29 cellular contexts compared by ENCODE assay signal in the genomic region with DNA sequence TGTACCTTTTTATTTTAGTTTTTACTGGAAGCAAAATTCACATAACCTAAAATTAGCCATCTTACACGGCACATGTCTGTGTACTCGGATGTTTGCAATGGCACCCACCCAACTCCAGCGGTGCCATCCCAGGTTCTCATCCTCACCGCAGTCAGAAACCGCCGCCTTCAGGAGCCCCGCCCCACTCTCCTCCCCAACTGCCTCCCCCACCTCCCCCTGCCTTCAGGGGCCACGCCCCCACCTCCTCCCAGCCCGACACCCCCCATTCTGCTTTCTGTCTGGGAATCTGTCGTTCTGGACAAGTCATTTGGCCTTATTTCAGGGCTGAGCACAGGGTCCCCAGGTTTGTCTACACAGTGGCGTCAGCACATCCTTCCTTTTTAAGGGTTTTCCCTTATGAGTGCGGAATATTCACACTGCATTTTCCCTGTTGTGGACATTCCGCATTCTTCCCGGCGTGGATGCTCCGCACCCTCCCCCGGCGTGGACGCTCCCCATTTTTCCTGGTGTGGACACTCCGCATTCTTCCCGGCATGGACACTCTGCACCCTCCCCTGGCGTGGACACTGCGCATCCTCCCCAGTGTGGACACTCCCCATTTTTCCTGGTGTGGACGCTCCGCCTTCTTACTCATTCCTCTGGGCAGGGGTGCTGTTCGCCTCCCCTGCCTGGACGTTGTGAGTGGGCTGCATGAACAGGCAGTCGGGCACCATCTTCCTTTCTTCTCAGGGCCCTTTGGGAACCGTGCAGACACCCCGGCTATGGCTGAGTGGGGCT.
DNase-seq lines count a peak whose midpoint lies in the region; ATAC-seq and TF ChIP-seq lines count a peak whose summit lies in the region.
"Had no signal": no experiment of that assay in that cellular context is flagged by ENCODE, and none has a peak within 500 bp of the region (broad histone marks: within the 10 kb centered on the region; RNA-seq: fewer than 3 reads in every experiment).

No MANE protein-coding gene starts in this region.

- CTCF ChIA-PET in HEK293 (lab: Yijun Ruan, JAX) = interaction anchor here (0.6 kb wide), 1 partner anchor 145 kb away, joined by 5 read pairs; no protein-coding TSS in a partner anchor

- no peaks in the 10 kb centered on the region for H3K27me3 Mint-ChIP-seq in chondrocyte (ENCODE audit: low read depth)
- H3K27me3 Mint-ChIP-seq: activated naive CD8-positive, alpha-beta T cell had no signal

- POLR2A ChIA-PET in HEK293 (lab: Yijun Ruan, JAX) = no interaction called here

- H3K27ac Mint-ChIP-seq in chondrocyte (ENCODE audit: unreplicated experiment) = no peak overlapping the region
- H3K27ac Mint-ChIP-seq: activated naive CD8-positive, alpha-beta T cell; CD14-positive monocyte; HFFc6; T-helper 2 cell treated with Interferon-gamma antibody and Interleukin-4, amounts not matched to agents 5 μg/mL and 100 μg/mL, for 36 hours had no signal

- peak; percentile 68 for DNase-seq in chondrocyte (ENCODE audit: low spot score)
- peak in 1 of 2 donors; percentile 68 for DNase-seq in left lung
- DNase-seq in upper lobe of right lung = no peak
- no peak for DNase-seq in mesenteric fat pad (ENCODE audit: low spot score)
- DNase-seq: activated CD4-positive, alpha-beta T cell treated with anti-CD3 and anti-CD28 coated beads for 4 hours; activated effector memory CD4-positive, alpha-beta T cell treated with Interleukin-2 at 50 U/mL for 16 hours; activated T-cell treated with anti-CD3 and anti-CD28 coated beads for 4 hours; anterior cingulate cortex; caudate nucleus; DND-41; esophagus squamous epithelium; foreskin melanocyte; HFFc6; midbrain; naive thymus-derived CD8-positive, alpha-beta T cell; NCI-H1105; NCI-H510A treated with DMSO at 0.1 percent for 48 hours; NK-92 treated with Interleukin-12 subunit alpha and Interleukin-12 subunit beta, amount 100 ng/mL, for 24 hours; SHP77 treated with DMSO at 0.1 percent for 48 hours; spleen; stimulated activated CD4-positive, alpha-beta T cell treated with anti-CD3 and anti-CD28 coated beads, Interleukin-2, amount 100 ng/mL, for 48 hours had no signal

- H3K27ac ChIP-seq in HEK293 (ENCODE audit: extremely low read depth, low read depth, low read length) = no peak overlapping the region
- peak overlapping the region in 1 of 2 donors; percentile 55 for H3K27ac ChIP-seq in left lung
- H3K27ac ChIP-seq in upper lobe of right lung = no peak overlapping the region
- H3K27ac ChIP-seq: hepatocyte, spleen had no signal

- no peaks in the 10 kb centered on the region for H3K9me3 ChIP-seq in HEK293 (ENCODE audit: control insufficient read depth, insufficient read depth, low read depth, low read length)
- H3K9me3 ChIP-seq in left lung = no peaks in the 10 kb centered on the region
- H3K9me3 ChIP-seq in upper lobe of right lung = no peaks in the 10 kb centered on the region
- H3K9me3 ChIP-seq: esophagus squamous epithelium, spleen, upper lobe of left lung had no signal

- H3K4me3 ChIP-seq in HEK293 (ENCODE audit: low read depth, low read length) (no peak overlapping the region), left lung (no peak overlapping the region), upper lobe of right lung (no peak overlapping the region)
- H3K4me3 ChIP-seq: esophagus squamous epithelium, hepatocyte, spleen, upper lobe of left lung had no signal

- TF ChIP-seq CTCF in HEK293 (tag by site-specific recombination; IDR thresholded peaks at IDR 0.05) (no peak), chondrocyte (IDR thresholded peaks at IDR 0.05) (no peak), left lung (IDR thresholded peaks at IDR 0.05) (no peak), upper lobe of right lung (IDR thresholded peaks at IDR 0.05) (no peak)

- peaks cover 0 to 5% of the 10 kb centered on the region in 2 donors for H3K27me3 ChIP-seq in left lung
- H3K27me3 ChIP-seq in upper lobe of right lung = no peaks in the 10 kb centered on the region
- H3K27me3 ChIP-seq: hepatocyte, upper lobe of left lung had no signal

- H3K36me3 ChIP-seq in HEK293 (ENCODE audit: control insufficient read depth in 2 of 2, insufficient read depth in 1 of 2, low read length in 2 of 2) (no peaks in the 10 kb centered on the region), left lung (no peaks in the 10 kb centered on the region), upper lobe of right lung (no peaks in the 10 kb centered on the region)
- H3K36me3 ChIP-seq: esophagus squamous epithelium, spleen, upper lobe of left lung had no signal

- ATAC-seq in left lung = peak; percentile 43
- peak; percentile 6 for ATAC-seq in upper lobe of right lung
- no peak for ATAC-seq in HG02870 (IDR thresholded peaks at IDR 0.05; ENCODE audit: unreplicated experiment)
- ATAC-seq in HG03521 (IDR thresholded peaks at IDR 0.05; ENCODE audit: unreplicated experiment) = no peak
- ATAC-seq: naive thymus-derived CD8-positive, alpha-beta T cell had no signal

- H3K36me3 Mint-ChIP-seq in chondrocyte (ENCODE audit: low read depth) = no peaks in the 10 kb centered on the region
- H3K36me3 Mint-ChIP-seq: activated naive CD8-positive, alpha-beta T cell; CD14-positive monocyte; naive thymus-derived CD8-positive, alpha-beta T cell had no signal

- no peaks in the 10 kb centered on the region for H3K9me3 Mint-ChIP-seq in chondrocyte (ENCODE audit: low read depth)
- H3K9me3 Mint-ChIP-seq: CD14-positive monocyte; HFFc6; naive thymus-derived CD8-positive, alpha-beta T cell; T-helper 2 cell treated with Interferon-gamma antibody and Interleukin-4, amounts not matched to agents 5 μg/mL and 100 μg/mL, for 36 hours had no signal

- intact Hi-C loops in left lung (cut with DNase I) = no loop called here
- intact Hi-C loops in upper lobe of right lung (cut with DNase I) = no loop called here

- peaks cover 12% of the 10 kb centered on the region for H3K4me1 Mint-ChIP-seq in chondrocyte (ENCODE audit: low read depth)
- H3K4me1 Mint-ChIP-seq: CD14-positive monocyte had no signal

- no peak overlapping the region for H3K4me3 Mint-ChIP-seq in chondrocyte (ENCODE audit: unreplicated experiment)
- H3K4me3 Mint-ChIP-seq: activated naive CD8-positive, alpha-beta T cell; CD14-positive monocyte; HFFc6; naive thymus-derived CD8-positive, alpha-beta T cell; T-helper 2 cell treated with Interferon-gamma antibody and Interleukin-4, amounts not matched to agents 5 μg/mL and 100 μg/mL, for 36 hours had no signal

- H3K4me1 ChIP-seq in HEK293 (ENCODE audit: control insufficient read depth, insufficient read depth, low read length) (no peaks in the 10 kb centered on the region), left lung (peaks cover 0 to 9% of the 10 kb centered on the region in 2 donors), upper lobe of right lung (peaks cover 5% of the 10 kb centered on the region)
- H3K4me1 ChIP-seq: spleen had no signal

TF ChIP-seq in HEK293, 187 proteins besides CTCF, POLR2A, EP300 and RAD21:
- peak; percentile 78 for TF ChIP-seq ZNF600 (tag by site-specific recombination; IDR thresholded peaks at IDR 0.05)
- TF ChIP-seq ZNF521 (tag by site-specific recombination; IDR thresholded peaks at IDR 0.05) = no peak
- TF ChIP-seq ZNF335 (tag by site-specific recombination; conservative IDR thresholded peaks at IDR 0.05) = 0 out of 2 replicates have a peak, but pooled peaks have one; percentile 6
- peak; percentile 41; the same call in 1 of the 2 replicates for TF ChIP-seq IKZF3 (tag by site-specific recombination; IDR thresholded peaks at IDR 0.05)

Comparison
In these comparisons a context has a peak if more than half of its experiments do, and no peak if none do; other contexts are left out.
1. ATAC-seq: peak in left lung (single experiment) and upper lobe of right lung (single experiment); none in HG02870 (single experiment) and HG03521 (single experiment).